ENCODE assay signal across 36 cellular contexts in the genomic region with DNA sequence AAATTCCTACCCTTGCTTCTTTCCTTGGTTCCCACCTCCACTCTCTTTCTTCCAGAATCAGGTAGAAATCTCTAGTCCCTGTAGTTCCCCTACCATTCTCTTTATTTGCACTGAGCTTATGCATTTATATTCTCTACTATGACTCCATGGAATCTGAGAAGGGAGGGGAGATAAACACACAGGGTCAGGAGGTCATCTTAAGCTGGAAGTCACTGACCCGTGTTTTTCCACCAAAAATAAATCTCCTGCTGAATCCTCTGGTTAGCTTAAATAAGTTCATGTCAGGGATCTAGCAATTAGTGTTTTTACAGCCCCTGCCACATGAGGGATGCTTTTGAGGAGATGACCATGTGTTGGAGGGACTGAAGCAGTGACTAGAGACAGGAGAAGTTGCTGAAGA. TPM values are rescaled to one million over a fixed set of nuclear protein-coding genes. Genes with fewer than 3 reads are reported as not detected.
"Had no signal": no experiment of that assay in that cellular context is flagged by ENCODE, and none has a peak within 500 bp of the region (broad histone marks: within the 10 kb centered on the region; RNA-seq: fewer than 3 reads in every experiment).

No MANE protein-coding gene starts in this region.

- H3K27me3 ChIP-seq: hepatocyte, pancreas, sigmoid colon, spleen, tibial nerve, uterus had no signal

- H3K4me2 ChIP-seq: hepatocyte had no signal

- H3K27ac ChIP-seq: heart right ventricle, hepatocyte, left lung, pancreas, prostate gland, sigmoid colon, spleen, tibial nerve, uterus had no signal

- ATAC-seq: left lung; natural killer cell; pancreas; stimulated activated memory B cell treated with anti-CD40 and anti-IgM and Interleukin-4, amounts not matched to agents 10 μg/mL and 1 μg/mL and 100 μg/mL, for 72 hours; stimulated activated naive CD8-positive, alpha-beta T cell treated with anti-CD3 and anti-CD28 coated beads, Interleukin-15, amount 100 ng/mL, for 72 hours had no signal

- H3K4me3 ChIP-seq: heart right ventricle, hepatocyte, left lung, lung, pancreas, prostate gland, sigmoid colon, spleen, tibial nerve, uterus had no signal

- H3K4me1 ChIP-seq: heart right ventricle, left lung, pancreas, prostate gland, sigmoid colon, spleen, tibial nerve, uterus had no signal

- H2AFZ ChIP-seq: hepatocyte had no signal

- DNase-seq: heart right ventricle; islet precursor cell; left lung; mesendoderm; naive B cell; natural killer cell; nucleus accumbens; pancreas; posterior cingulate gyrus; retina; right cardiac atrium; sigmoid colon; small intestine; spleen; stimulated activated CD4-positive, alpha-beta T cell treated with anti-CD3 and anti-CD28 coated beads, Interleukin-1b, Interleukin-23, amount 100 ng/mL, for 48 hours; stimulated activated CD4-positive, alpha-beta T cell treated with anti-CD3 and anti-CD28 coated beads, Interleukin-2, amount 100 ng/mL, for 48 hours; stimulated activated CD4-positive, alpha-beta T cell treated with anti-CD3 and anti-CD28 coated beads, Interleukin-4, amount 100 ng/mL, for 4 hours; stimulated activated CD8-positive, alpha-beta memory T cell treated with anti-CD3 and anti-CD28 coated beads, Interleukin-4, amount 100 ng/mL, for 48 hours; stimulated activated naive CD4-positive, alpha-beta T cell treated with Interleukin-2 at 50 U/mL for 16 hours; stimulated activated naive CD8-positive, alpha-beta T cell treated with anti-CD3 and anti-CD28 coated beads, Interleukin-15, amount 100 ng/mL, for 72 hours; substantia nigra; uterus had no signal

- H3K36me3 ChIP-seq: heart right ventricle, left lung, pancreas, prostate gland, sigmoid colon, spleen, tibial nerve, uterus had no signal

- H3K9me3 ChIP-seq: heart right ventricle, left lung, pancreas, prostate gland, sigmoid colon, spleen, tibial nerve, uterus had no signal

RNA-seq across cellular contexts. Expression of gene ACTL7B, which starts 3.7 kb away (rescaled TPM):
- total RNA-seq: heart right ventricle, hepatocyte, kidney epithelial cell, left lung, lower leg skin, lung, mesothelial cell of epicardium, osteoblast, pancreas, right cardiac atrium, spleen, temporal lobe, tibial nerve, uterus had no signal
- polyA plus RNA-seq: heart right ventricle, hepatocyte, lung, neural cell, pancreas, right cardiac atrium, sigmoid colon, small intestine had no signal

RNA-seq across cellular contexts. Expression of gene ACTL7A, which starts 10.0 kb away (rescaled TPM):
- total RNA-seq: heart right ventricle, hepatocyte, kidney epithelial cell, left lung, lower leg skin, lung, mesothelial cell of epicardium, mononuclear cell, natural killer cell, osteoblast, pancreas, right cardiac atrium, sigmoid colon, spleen, temporal lobe, tibial nerve, ureter, uterus had no signal
- polyA plus RNA-seq: heart right ventricle, hepatocyte, lung, neural cell, pancreas, right cardiac atrium, sigmoid colon, small intestine, spleen, thymus had no signal
